In the genomic region with DNA sequence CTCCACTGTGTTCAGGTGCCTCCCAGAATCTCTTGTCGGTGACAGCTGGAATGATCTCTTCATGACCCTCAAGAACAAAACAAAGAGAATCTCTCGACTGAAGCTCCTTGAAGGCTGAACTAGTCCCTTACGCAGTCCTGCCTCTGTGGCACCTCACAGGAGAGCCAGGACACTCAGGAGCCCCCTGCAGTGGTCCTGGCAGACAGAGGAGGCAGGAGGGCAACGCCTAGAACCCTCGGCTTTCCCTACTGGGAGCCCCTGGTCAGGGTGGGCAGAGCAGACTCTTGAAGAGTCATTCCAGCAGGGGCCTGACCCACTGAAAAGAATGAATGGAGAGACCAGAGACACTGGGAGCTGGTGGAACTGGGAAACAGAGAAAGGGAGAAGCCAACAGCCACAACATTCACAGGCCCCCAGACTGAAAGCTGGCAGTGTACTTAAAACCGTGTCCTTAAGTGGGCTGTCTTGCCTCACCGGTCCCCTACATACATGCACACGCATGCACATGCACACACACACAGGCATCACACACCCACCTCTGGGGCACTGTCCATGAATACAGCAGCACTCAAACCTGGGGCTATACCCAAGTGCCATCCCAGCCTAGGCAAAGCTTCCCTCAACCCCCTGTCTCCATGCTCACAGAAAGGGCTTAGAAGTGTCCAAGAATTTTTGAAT, we compare ENCODE assay signal across 18 cellular contexts.
DNase-seq lines count a peak whose midpoint lies in the region; ATAC-seq and TF ChIP-seq lines count a peak whose summit lies in the region.
"Had no signal": no experiment of that assay in that cellular context is flagged by ENCODE, and none has a peak within 500 bp of the region (broad histone marks: within the 10 kb centered on the region; RNA-seq: fewer than 3 reads in every experiment).

No MANE protein-coding gene starts in this region.

- TF ChIP-seq CTCF in Peyer's patch (IDR thresholded peaks at IDR 0.05) (no peak), BE2C (IDR thresholded peaks at IDR 0.05; ENCODE audit: low read depth, low read length) (no peak)

- H2BK5ac ChIP-seq in mesendoderm (ENCODE audit: low read length) = no peak overlapping the region

- no peak for ATAC-seq in HG03378 (IDR thresholded peaks at IDR 0.05; ENCODE audit: unreplicated experiment)
- ATAC-seq: activated naive CD4-positive, alpha-beta T cell treated with anti-CD3 and anti-CD28 coated beads, Interleukin-2, amount 50 U/mL, for 72 hours had no signal

- H3K4me3 ChIP-seq in Peyer's patch (no peak overlapping the region), ectodermal cell (ENCODE audit: insufficient read depth, low read depth, low read length) (no peak overlapping the region), mucosa of rectum (ENCODE audit: low read length in 2 of 2) (no peak overlapping the region), skeletal muscle satellite cell (ENCODE audit: low read length) (no peak overlapping the region), BE2C (ENCODE audit: low read depth, low read length) (no peak overlapping the region), mesendoderm (ENCODE audit: low read length) (no peak overlapping the region)
- H3K4me3 ChIP-seq: HAP-1, PC-9, smooth muscle cell had no signal

- no peak overlapping the region for H4K8ac ChIP-seq in mesendoderm (ENCODE audit: low read depth, low read length)

- H3K4ac ChIP-seq in mesendoderm (ENCODE audit: low read depth, low read length) = no peak overlapping the region

- H3K9me3 ChIP-seq in Peyer's patch = no peaks in the 10 kb centered on the region
- no peaks in the 10 kb centered on the region for H3K9me3 ChIP-seq in ectodermal cell (ENCODE audit: control insufficient read depth, low read length)
- H3K9me3 ChIP-seq in mucosa of rectum (ENCODE audit: control insufficient read depth in 2 of 2, low read length in 2 of 2) = no peaks in the 10 kb centered on the region
- H3K9me3 ChIP-seq in skeletal muscle satellite cell (replicated peaks; ENCODE audit: low read length) = no peaks in the 10 kb centered on the region
- H3K9me3 ChIP-seq in BE2C = no peaks in the 10 kb centered on the region
- H3K9me3 ChIP-seq: HAP-1 had no signal

- no peak overlapping the region for H3K23ac ChIP-seq in mesendoderm (ENCODE audit: low read length)

- no peak overlapping the region for H2BK120ac ChIP-seq in mesendoderm (ENCODE audit: low read depth, low read length)

- no peak overlapping the region for H4K5ac ChIP-seq in mesendoderm (ENCODE audit: low read length)

- H3K27ac ChIP-seq in Peyer's patch = peak overlapping the region; percentile 4 to 91 (median 72)
- peak overlapping the region; percentile 52 for H3K27ac ChIP-seq in ectodermal cell (ENCODE audit: insufficient read depth, low read depth, low read length, poor library complexity, severe bottlenecking)
- peak overlapping the region; percentile 39 to 65 for H3K27ac ChIP-seq in mucosa of rectum (ENCODE audit: low read depth in 2 of 2, low read length in 2 of 2)
- H3K27ac ChIP-seq in mesendoderm (ENCODE audit: low read depth, low read length) = no peak overlapping the region
- H3K27ac ChIP-seq: HL-60, PC-9 had no signal

- no peak overlapping the region for H3K56ac ChIP-seq in mesendoderm (ENCODE audit: low read length)

- H3K9ac ChIP-seq in mucosa of rectum (ENCODE audit: low read depth in 1 of 2, low read length in 2 of 2) (no peak overlapping the region), skeletal muscle satellite cell (ENCODE audit: low read depth, low read length) (no peak overlapping the region), mesendoderm (ENCODE audit: low read length) (no peak overlapping the region)

- H3K36me3 ChIP-seq in Peyer's patch = no peaks in the 10 kb centered on the region
- no peaks in the 10 kb centered on the region for H3K36me3 ChIP-seq in ectodermal cell (ENCODE audit: control insufficient read depth, insufficient read depth, low read length)
- H3K36me3 ChIP-seq in mucosa of rectum (ENCODE audit: control insufficient read depth in 2 of 2, insufficient read depth in 2 of 2, low read length in 2 of 2) = no peaks in the 10 kb centered on the region
- no peaks in the 10 kb centered on the region for H3K36me3 ChIP-seq in skeletal muscle satellite cell (ENCODE audit: insufficient read depth, low read length)
- H3K36me3 ChIP-seq in BE2C = no peaks in the 10 kb centered on the region
- H3K36me3 ChIP-seq in mesendoderm (ENCODE audit: control insufficient read depth, insufficient read depth, low read length) = no peaks in the 10 kb centered on the region
- H3K36me3 ChIP-seq: HAP-1 had no signal

- WGBS in ectodermal cell, 2 experiments = 76 to 84% methylated on average over 8 of the region's 8 CpGs
- no CpG with 5 or more reads among the region's 8 CpGs for WGBS in mesendoderm (ENCODE audit: extremely low coverage, insufficient coverage, low lambda C conversion rate)

- H2AK5ac ChIP-seq in mesendoderm (ENCODE audit: low read length) = no peak overlapping the region

- H3K18ac ChIP-seq in mesendoderm (ENCODE audit: low read length) = no peak overlapping the region

- no peaks in the 10 kb centered on the region for H3K79me1 ChIP-seq in mesendoderm (ENCODE audit: low read length)

- no peak for TF ChIP-seq POLR2A in Peyer's patch (IDR thresholded peaks at IDR 0.05)

- DNase-seq in Peyer's patch = peak in 1 of 3 donors; percentile 39
- no peak for DNase-seq in foreskin melanocyte
- DNase-seq in BE2C = no peak
- no peak for DNase-seq in mesendoderm
- DNase-seq: activated CD8-positive, alpha-beta memory T cell treated with anti-CD3 and anti-CD28 coated beads, Interleukin-2, amount 50 U/mL, for 48 hours; Karpas-422; NCI-H1436 treated with DMSO at 0.1 percent for 48 hours; NCI-H526; PC-9; T-helper 1 cell had no signal

- peaks cover 0 to 30% (median 0%) of the 10 kb centered on the region in 4 donors for H3K4me1 ChIP-seq in Peyer's patch
- peaks cover 10% of the 10 kb centered on the region for H3K4me1 ChIP-seq in ectodermal cell (ENCODE audit: control insufficient read depth, insufficient read depth, low read length)
- peaks cover 0 to 13% of the 10 kb centered on the region in 2 donors for H3K4me1 ChIP-seq in mucosa of rectum (ENCODE audit: control insufficient read depth in 2 of 2, insufficient read depth in 2 of 2, low read length in 2 of 2)
- peaks cover 30% of the 10 kb centered on the region for H3K4me1 ChIP-seq in skeletal muscle satellite cell (ENCODE audit: control insufficient read depth, insufficient read depth, low read length)
- no peaks in the 10 kb centered on the region for H3K4me1 ChIP-seq in BE2C
- no peaks in the 10 kb centered on the region for H3K4me1 ChIP-seq in mesendoderm (ENCODE audit: control insufficient read depth, low read depth, low read length)
- H3K4me1 ChIP-seq: HAP-1 had no signal

- H2BK15ac ChIP-seq in mesendoderm (replicated peaks; ENCODE audit: low read depth) = no peak overlapping the region

- peak overlapping the region; percentile 46 for H3K4me2 ChIP-seq in skeletal muscle satellite cell (ENCODE audit: low read length)
- H3K4me2 ChIP-seq in mesendoderm (ENCODE audit: low read length) = no peak overlapping the region
- H3K4me2 ChIP-seq: PC-9, smooth muscle cell had no signal

- no peaks in the 10 kb centered on the region for H3K79me2 ChIP-seq in mesendoderm (ENCODE audit: control insufficient read depth, insufficient read depth, low read length)

- H3K27me3 ChIP-seq in Peyer's patch (no peaks in the 10 kb centered on the region), ectodermal cell (ENCODE audit: control insufficient read depth, insufficient read depth, low read length, poor library complexity, severe bottlenecking) (no peaks in the 10 kb centered on the region), mucosa of rectum (ENCODE audit: control insufficient read depth in 2 of 2, insufficient read depth in 2 of 2, low read length in 2 of 2) (no peaks in the 10 kb centered on the region), skeletal muscle satellite cell (ENCODE audit: control insufficient read depth, insufficient read depth, low read length) (peaks cover 6% of the 10 kb centered on the region), BE2C (no peaks in the 10 kb centered on the region), mesendoderm (ENCODE audit: insufficient read depth, low read length, poor library complexity) (no peaks in the 10 kb centered on the region)
